Comparison of ENCODE assay signal across 11 cellular contexts in genomic region chr11:66082936-66083698, GRCh38. TPM values are rescaled to one million over a fixed set of nuclear protein-coding genes. Genes with fewer than 3 reads are reported as not detected.
DNase-seq lines count a peak whose midpoint lies in the region; ATAC-seq and TF ChIP-seq lines count a peak whose summit lies in the region.
"Had no signal": no experiment of that assay in that cellular context is flagged by ENCODE, and none has a peak within 500 bp of the region (broad histone marks: within the 10 kb centered on the region; RNA-seq: fewer than 3 reads in every experiment).

No MANE protein-coding gene starts in this region.

- DNase-seq in stimulated activated naive CD8-positive, alpha-beta T cell treated with anti-CD3 and anti-CD28 coated beads, Interleukin-15, Interleukin-2, amounts not matched to agents 100 U/mL and 50 U/mL, for 24 hours = no peak
- peak; percentile 62 for DNase-seq in fibroblast of villous mesenchyme (ENCODE audit: low read depth)
- no peak for DNase-seq in aorta
- DNase-seq in midbrain (lab: John Stamatoyannopoulos, UW) = no peak
- no peak for DNase-seq in HPDE6-E6E7 (ENCODE audit: extremely low spot score)
- DNase-seq: Calu3 had no signal

- ATAC-seq in stimulated activated naive CD8-positive, alpha-beta T cell treated with anti-CD3 and anti-CD28 coated beads, Interleukin-15, Interleukin-2, amounts not matched to agents 100 U/mL and 50 U/mL, for 24 hours = no peak
- ATAC-seq in aorta (ENCODE audit: low FRiP score) = no peak
- no peak for ATAC-seq in HG03442 (IDR thresholded peaks at IDR 0.05; ENCODE audit: unreplicated experiment)
- ATAC-seq: HCT116 had no signal

- H3K36me3 Mint-ChIP-seq in stimulated activated naive CD8-positive, alpha-beta T cell treated with anti-CD3 and anti-CD28 coated beads, Interleukin-15, Interleukin-2, amounts not matched to agents 100 ng/mL and 50 ng/mL, for 24 hours (ENCODE audit: low read depth) = peaks cover 26% of the 10 kb centered on the region

- peaks cover 4 to 12% of the 10 kb centered on the region in 2 donors for H3K4me1 ChIP-seq in aorta (ENCODE audit: control insufficient read depth in 1 of 2, insufficient read depth in 2 of 2, low read length in 2 of 2)

- intact Hi-C loops in aorta (cut with DNase I) = no loop called here

- no peaks in the 10 kb centered on the region for H3K9me3 ChIP-seq in aorta (ENCODE audit: control insufficient read depth, low read length)

- H3K27ac ChIP-seq in aorta (ENCODE audit: low read depth in 1 of 2, low read length in 2 of 2) = peak overlapping the region in 1 of 2 donors; percentile 25

- no peaks in the 10 kb centered on the region for H3K27me3 ChIP-seq in aorta (ENCODE audit: control insufficient read depth in 1 of 2, insufficient read depth in 2 of 2, low read length in 1 of 2)

- H3K27me3 Mint-ChIP-seq in stimulated activated naive CD8-positive, alpha-beta T cell treated with anti-CD3 and anti-CD28 coated beads, Interleukin-15, Interleukin-2, amounts not matched to agents 100 ng/mL and 50 ng/mL, for 24 hours = no peaks in the 10 kb centered on the region

- no peaks in the 10 kb centered on the region for H3K36me3 ChIP-seq in aorta (ENCODE audit: control insufficient read depth in 1 of 2, insufficient read depth in 2 of 2, low read length in 1 of 2)

- peak overlapping the region; percentile 80 for H3K27ac Mint-ChIP-seq in stimulated activated naive CD8-positive, alpha-beta T cell treated with anti-CD3 and anti-CD28 coated beads, Interleukin-15, Interleukin-2, amounts not matched to agents 100 ng/mL and 50 ng/mL, for 24 hours

- 8 to 12% methylated on average over 4 of the region's 4 CpGs for WGBS in aorta, 2 donors

- H3K4me3 ChIP-seq in fibroblast of villous mesenchyme (ENCODE audit: low read depth, low read length) (no peak overlapping the region), aorta (ENCODE audit: low read length in 2 of 2) (no peak overlapping the region)
- H3K4me3 ChIP-seq: SK-N-MC had no signal

- no peaks in the 10 kb centered on the region for H3K9me3 Mint-ChIP-seq in stimulated activated naive CD8-positive, alpha-beta T cell treated with anti-CD3 and anti-CD28 coated beads, Interleukin-15, Interleukin-2, amounts not matched to agents 100 ng/mL and 50 ng/mL, for 24 hours

- H3K4me3 Mint-ChIP-seq in stimulated activated naive CD8-positive, alpha-beta T cell treated with anti-CD3 and anti-CD28 coated beads, Interleukin-15, Interleukin-2, amounts not matched to agents 100 ng/mL and 50 ng/mL, for 24 hours = no peak overlapping the region

- TF ChIP-seq CTCF in fibroblast of villous mesenchyme (IDR thresholded peaks at IDR 0.05; ENCODE audit: insufficient read depth, low read depth, low read length) = no peak

- peaks cover 91% of the 10 kb centered on the region for H3K4me1 Mint-ChIP-seq in stimulated activated naive CD8-positive, alpha-beta T cell treated with anti-CD3 and anti-CD28 coated beads, Interleukin-15, Interleukin-2, amounts not matched to agents 100 ng/mL and 50 ng/mL, for 24 hours (ENCODE audit: low read depth)

TF ChIP-seq in PFSK-1, 5 proteins besides CTCF, POLR2A, EP300 and RAD21:
- no peak for TF ChIP-seq TAF1 (IDR thresholded peaks at IDR 0.05; ENCODE audit: borderline replicate concordance, insufficient read depth, low read length)
- TF ChIP-seq REST (IDR thresholded peaks at IDR 0.05; ENCODE audit: insufficient read depth in 1 of 2, low read depth in 2 of 2, low read length in 2 of 2) = no peak
- no peak for TF ChIP-seq FOXP2 (optimal IDR thresholded peaks at IDR 0.05; ENCODE audit: borderline replicate concordance, extremely low read depth, extremely low read length, insufficient read depth)
- 0 out of 2 replicates have a peak, but pooled peaks have one; percentile 25 for TF ChIP-seq SIN3A (IDR thresholded peaks at IDR 0.05; ENCODE audit: borderline replicate concordance, insufficient read depth, low read length)

RNA-seq across cellular contexts. Expression of gene PACS1, which starts 13.0 kb away (rescaled TPM):
- 86.6 TPM for polyA plus RNA-seq in PFSK-1 (2012; ENCODE audit: insufficient read length, low read depth)
- total RNA-seq in fibroblast of villous mesenchyme = 36.7 and 41.2 TPM in 2 replicates
- 100 to 1,000 TPM in 1 of 2 donors, 10 to 100 TPM in 1; 85.7 to 119 TPM for total RNA-seq in aorta
- 10 to 100 TPM; 16.2 to 32.5 TPM for polyA plus RNA-seq in aorta

RNA-seq across cellular contexts. Expression of gene SF3B2, which starts 31.0 kb away (rescaled TPM):
- 283 TPM for polyA plus RNA-seq in PFSK-1 (2012; ENCODE audit: insufficient read length, low read depth)
- total RNA-seq in fibroblast of villous mesenchyme = 130 and 151 TPM in 2 replicates
- 100 to 1,000 TPM; 141 to 146 TPM for total RNA-seq in aorta
- 100 to 1,000 TPM in 1 of 2 donors, 10 to 100 TPM in 1; 59.0 to 126 TPM for polyA plus RNA-seq in aorta

RNA-seq across cellular contexts. Expression of gene GAL3ST3, which starts 34.2 kb away (rescaled TPM):
- polyA plus RNA-seq in PFSK-1 (2012; ENCODE audit: insufficient read length, low read depth) = not detected
- total RNA-seq in fibroblast of villous mesenchyme (under 0.01 TPM in 1 of 2 replicates, not detected in the other), aorta (not detected)
- not detected for polyA plus RNA-seq in aorta
- total RNA-seq: Calu3 had no signal

RNA-seq across cellular contexts. Expression of gene CATSPER1, which starts 56.8 kb away (rescaled TPM):
- not detected for polyA plus RNA-seq in PFSK-1 (2012; ENCODE audit: insufficient read length, low read depth)
- total RNA-seq in fibroblast of villous mesenchyme = under 0.01 and 0.43 TPM in 2 replicates
- 1 to 10 TPM; 1.0 to 1.2 TPM for total RNA-seq in aorta
- polyA plus RNA-seq in aorta = under 1 TPM in 1 of 2 donors, not detected in 1; 0.10 TPM
